29 cellular contexts compared by ENCODE assay signal in the genomic region with DNA sequence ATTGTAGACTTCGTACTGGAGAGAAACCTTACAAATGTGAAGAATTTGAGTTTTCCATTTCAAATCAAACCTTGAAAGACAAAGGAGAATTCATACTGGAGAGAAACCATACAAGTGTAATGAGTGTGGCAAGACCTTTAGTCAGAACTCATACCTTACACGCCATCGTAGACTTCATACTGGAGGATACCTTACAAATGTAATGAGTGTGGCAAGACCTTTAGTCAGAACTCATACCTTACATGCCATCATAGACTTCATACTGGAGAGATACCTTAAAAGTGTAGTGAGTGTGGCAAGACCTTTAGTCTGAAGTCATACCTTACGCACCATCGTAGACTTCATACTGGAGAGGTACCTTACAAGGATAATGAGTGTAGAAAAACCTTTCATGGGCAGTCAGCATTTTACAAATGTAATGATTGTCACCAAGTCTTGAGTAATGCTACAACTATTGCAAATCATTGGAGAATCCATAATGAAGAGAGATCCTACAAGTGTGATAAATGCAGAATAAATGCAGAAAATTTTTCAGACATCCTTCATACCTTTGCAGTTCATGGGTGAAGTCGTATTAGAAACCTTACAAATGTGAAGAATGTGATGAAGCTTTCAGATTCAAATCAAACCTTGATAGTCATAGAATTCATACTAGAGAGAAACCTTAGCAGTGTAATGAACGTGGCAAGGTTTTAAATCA.
"Had no signal": no experiment of that assay in that cellular context is flagged by ENCODE, and none has a peak within 500 bp of the region (broad histone marks: within the 10 kb centered on the region; RNA-seq: fewer than 3 reads in every experiment).

No MANE protein-coding gene starts in this region.

- FAIRE-seq: keratinocyte had no signal

- ATAC-seq: heart right ventricle; left ventricle myocardium superior; naive thymus-derived CD8-positive, alpha-beta T cell; psoas muscle; right cardiac atrium; stimulated activated memory B cell treated with anti-CD40 and anti-IgM and Interleukin-4, amounts not matched to agents 10 μg/mL and 1 μg/mL and 100 μg/mL, for 72 hours; stimulated activated naive CD8-positive, alpha-beta T cell treated with anti-CD3 and anti-CD28 coated beads, Interleukin-15, Interleukin-2, amounts not matched to agents 100 U/mL and 50 U/mL, for 24 hours; upper lobe of right lung had no signal

- H3K27me3 ChIP-seq: colonic mucosa, esophagus squamous epithelium, heart right ventricle, ovary, spleen, tibial nerve, upper lobe of right lung, uterus had no signal

- H3K36me3 ChIP-seq: ovary, uterus had no signal

- H3K4me3 ChIP-seq: colonic mucosa, esophagus squamous epithelium, heart right ventricle, lung, ovary, psoas muscle, skin epidermis, spleen, thoracic aorta, tibial nerve, upper lobe of right lung, uterus had no signal

- DNase-seq: colonic mucosa; effector CD8-positive, alpha-beta T cell; erythroblast; esophagus squamous epithelium; foreskin melanocyte; glutamatergic neuron; heart right ventricle; hypothalamus; left ventricle myocardium superior; mesenchymal stem cell; midbrain; naive thymus-derived CD8-positive, alpha-beta T cell; nephron progenitor cell; occipital lobe; ovary; posterior cingulate gyrus; psoas muscle; right cardiac atrium; spleen; stimulated activated CD4-positive, alpha-beta T cell treated with anti-CD3 and anti-CD28 coated beads, Interleukin-4, amount 100 ng/mL, for 4 hours; stimulated activated naive CD8-positive, alpha-beta T cell treated with anti-CD3 and anti-CD28 coated beads, Interleukin-15, Interleukin-2, amounts not matched to agents 100 U/mL and 50 U/mL, for 24 hours; upper lobe of right lung; uterus had no signal

- H3K27ac ChIP-seq: colonic mucosa, esophagus squamous epithelium, heart right ventricle, ovary, psoas muscle, skin epidermis, spleen, thoracic aorta, tibial nerve, upper lobe of right lung, uterus had no signal

- H3K4me1 ChIP-seq: colonic mucosa, esophagus squamous epithelium, heart right ventricle, psoas muscle, spleen, tibial nerve, upper lobe of right lung, uterus had no signal
